In the genomic region with DNA sequence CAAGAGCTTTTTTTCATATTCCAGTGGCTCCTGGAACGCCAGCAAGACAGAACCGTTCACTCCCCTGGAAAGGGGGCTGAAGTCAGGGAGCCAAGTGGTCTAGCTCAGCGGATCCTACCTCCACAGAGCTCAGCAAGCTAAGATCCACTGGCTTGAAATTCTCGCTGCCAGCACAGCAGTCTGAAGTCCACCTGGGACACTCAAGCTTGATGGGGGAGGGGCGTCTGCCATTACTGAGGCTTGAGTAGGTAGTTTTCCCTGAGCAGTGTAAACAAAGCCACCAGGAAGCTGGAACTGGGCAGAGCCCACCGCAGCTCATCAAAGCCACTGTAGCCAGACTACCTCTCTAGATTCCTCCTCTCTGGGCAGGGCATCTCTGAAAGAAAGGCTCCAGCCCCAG, we compare ENCODE assay signal across 7 cellular contexts.
DNase-seq lines count a peak whose midpoint lies in the region; ATAC-seq, FAIRE-seq and TF ChIP-seq lines count a peak whose summit lies in the region.
"Not testable (repeated sequence)": the region's sequence is repeated elsewhere in the genome, so short reads cannot be mapped to it uniquely, and the experiment has no call there.

No MANE protein-coding gene starts in this region.

- not testable (repeated sequence) for TF ChIP-seq POLR2A in HepG2 (IDR thresholded peaks at IDR 0.05; ENCODE audit: insufficient read depth in 1 of 2, low read depth in 2 of 2, low read length in 2 of 2)

- H3K27me3 Mint-ChIP-seq in H9 (ENCODE audit: low read depth); WTC11 (ENCODE audit: low read depth); endodermal cell (ENCODE audit: insufficient read depth): not testable (repeated sequence)

- not testable (repeated sequence) for H2BK120ac ChIP-seq in H9 (ENCODE audit: low read depth, low read length, poor library complexity, severe bottlenecking)

- no CpG with 5 or more reads among the region's 6 CpGs for WGBS in H9 (ENCODE audit: extremely low coverage, insufficient read length, low lambda C conversion rate)
- 88 to 93% methylated on average over 3 to 6 of the region's 6 CpGs for WGBS in endodermal cell (ENCODE audit: insufficient coverage in 1 of 2, insufficient read length in 1 of 2), 2 experiments
- WGBS in hepatocyte (ENCODE audit: low lambda C conversion rate, missing lambda C conversion rate), result 81% methylated on average over 6 of the region's 6 CpGs
- 84% methylated on average over 5 of the region's 6 CpGs for WGBS in HepG2 (ENCODE audit: low lambda C conversion rate)

- H3K36me3 ChIP-seq in Karpas-422 (ENCODE audit: insufficient read depth, low read length) (peaks cover 50% of the 10 kb centered on the region), endodermal cell (ENCODE audit: control insufficient read depth, insufficient read depth, low read length) (peaks cover 47% of the 10 kb centered on the region), HepG2 (replicated peaks in 1 of 2; ENCODE audit: control insufficient read depth in 1 of 2, insufficient read depth in 2 of 2, low read length in 2 of 2) (peaks cover 3 to 34% of the 10 kb centered on the region in 2 experiments; a peak in 4 of 5 replicates)
- not testable (repeated sequence) for H3K36me3 ChIP-seq in hepatocyte (replicated peaks; ENCODE audit: insufficient read depth, low read depth)

- H3K4me3 ChIP-seq in Karpas-422 (ENCODE audit: low read length); endodermal cell (ENCODE audit: low read length); hepatocyte; HepG2 (replicated peaks in 1 of 3; ENCODE audit: insufficient read depth in 1 of 3, low read depth in 2 of 3, low read length in 3 of 3): not testable (repeated sequence)

- CTCF ChIA-PET in WTC11 (lab: Charles Lee), result interaction anchor here (0.7 kb wide), 1 partner anchor 162 kb away, joined by 3 read pairs; no protein-coding TSS in a partner anchor
- CTCF ChIA-PET in HepG2 (lab: Yijun Ruan, JAX; ENCODE audit: low intra/inter-chr PET ratio, low total read pairs), result not testable (repeated sequence)

- not testable (repeated sequence) for H3K4me3 Mint-ChIP-seq in H9, WTC11, endodermal cell

- ATAC-seq in WTC11, result peak; percentile 44; the same call in 1 of the 2 replicates
- not testable (repeated sequence) for ATAC-seq in HepG2

- not testable (repeated sequence) for H3K23me2 ChIP-seq in H9 (ENCODE audit: insufficient read length, low read depth, low read length, poor library complexity, severe bottlenecking)

- H3K4me2 ChIP-seq in H9 (ENCODE audit: insufficient read depth, insufficient read length, low read length); Karpas-422 (ENCODE audit: low read depth, low read length, poor library complexity, severe bottlenecking); hepatocyte; HepG2 (ENCODE audit: low read depth, low read length): not testable (repeated sequence)

- H3K27ac Mint-ChIP-seq in H9, result peak overlapping the region in 2 of 3 experiments; percentile 45 to 55; a peak in 3 of 7 replicates
- not testable (repeated sequence) for H3K27ac Mint-ChIP-seq in WTC11
- H3K27ac Mint-ChIP-seq in endodermal cell, result peak overlapping the region; percentile 81

- TF ChIP-seq RAD21 in HepG2 (CRISPR knock-in tag; IDR thresholded peaks at IDR 0.05), result not testable (repeated sequence)

- not testable (repeated sequence) for H2BK15ac ChIP-seq in H9 (ENCODE audit: low read depth, low read length)

- not testable (repeated sequence) for H3K27ac ChIP-seq in H9 (ENCODE audit: insufficient read length, low read depth, low read length); Karpas-422 (ENCODE audit: low read length); endodermal cell (ENCODE audit: low read depth, low read length); hepatocyte; HepG2 (ENCODE audit: extremely low read length, insufficient read depth, low read length)

- not testable (repeated sequence) for H2BK5ac ChIP-seq in H9 (ENCODE audit: insufficient read length, low read length)

- H2AFZ ChIP-seq in H9 (ENCODE audit: low read length); Karpas-422 (ENCODE audit: low read length); hepatocyte; HepG2 (ENCODE audit: low read length): not testable (repeated sequence)

- H3K79me1 ChIP-seq in H9 (ENCODE audit: insufficient read depth, low read depth, low read length, poor library complexity, severe bottlenecking), result not testable (repeated sequence)

- not testable (repeated sequence) for H3K9me3 ChIP-seq in H9 (ENCODE audit: control insufficient read depth, low read depth, low read length); Karpas-422 (ENCODE audit: low read length); endodermal cell (ENCODE audit: control insufficient read depth, low read length); hepatocyte (ENCODE audit: low read depth); HepG2 (ENCODE audit: low read length)

- not testable (repeated sequence) for H3K23ac ChIP-seq in H9 (ENCODE audit: insufficient read length, low read depth, low read length)

- BruUV-seq in HepG2 (replicated peaks; lab: Mats Ljungman, UMichigan), result not testable (repeated sequence)

- H2BK12ac ChIP-seq in H9 (ENCODE audit: insufficient read length, low read depth, low read length), result not testable (repeated sequence)

- not testable (repeated sequence) for H4K8ac ChIP-seq in H9 (replicated peaks; ENCODE audit: insufficient read length, low read depth, low read length)

- not testable (repeated sequence) for H3K27me3 ChIP-seq in H9 (ENCODE audit: insufficient read depth, low read length); Karpas-422 (ENCODE audit: low read length); endodermal cell (ENCODE audit: control insufficient read depth, insufficient read depth, low read length, poor library complexity, severe bottlenecking); hepatocyte; HepG2 (ENCODE audit: control insufficient read depth in 1 of 2, insufficient read depth in 2 of 2, low read length in 2 of 2)

- H3T11ph ChIP-seq in H9 (ENCODE audit: low read length), result not testable (repeated sequence)

- H3K4me1 Mint-ChIP-seq in H9 (peaks cover 15% of the 10 kb centered on the region in 2 experiments), WTC11 (peaks cover 13% of the 10 kb centered on the region), endodermal cell (peaks cover 13% of the 10 kb centered on the region)

- not testable (repeated sequence) for H3K18ac ChIP-seq in H9 (ENCODE audit: insufficient read length, low read depth, low read length)

- H3K36me3 Mint-ChIP-seq in H9 (ENCODE audit: insufficient read depth in 1 of 3, low read depth in 3 of 3) (peaks cover 43 to 75% (median 55%) of the 10 kb centered on the region in 3 experiments), WTC11 (peaks cover 38% of the 10 kb centered on the region), endodermal cell (ENCODE audit: low read depth) (peaks cover 77% of the 10 kb centered on the region)

- not testable (repeated sequence) for H3K56ac ChIP-seq in H9 (ENCODE audit: insufficient read length, low read depth, low read length)

- intact Hi-C loops in HepG2 (cut with micrococcal nuclease; ENCODE audit: unreplicated experiment), result loop anchor here (10.0 kb wide), 1 partner anchor 144 kb away; the partner anchor contains the start of gene FNDC3A

- not testable (repeated sequence) for H2BK20ac ChIP-seq in H9 (ENCODE audit: low read depth, low read length, poor library complexity, severe bottlenecking)

- H3K14ac ChIP-seq in H9 (ENCODE audit: insufficient read depth, low read length), result not testable (repeated sequence)

- H4K5ac ChIP-seq in H9 (ENCODE audit: insufficient read length, low read depth, low read length), result not testable (repeated sequence)

- FAIRE-seq in HepG2 (lab: Jason Lieb, UNC), result not testable (repeated sequence)

- H4K20me1 ChIP-seq in H9 (ENCODE audit: control insufficient read depth, insufficient read depth, insufficient read length); Karpas-422 (ENCODE audit: insufficient read depth, low read depth, low read length); hepatocyte (ENCODE audit: insufficient read depth, poor library complexity, severe bottlenecking); HepG2 (ENCODE audit: insufficient read depth, low read length): not testable (repeated sequence)

- TF ChIP-seq CTCF in H9 (conservative IDR thresholded peaks at IDR 0.05); WTC11 (IDR thresholded peaks at IDR 0.05); endodermal cell (conservative IDR thresholded peaks at IDR 0.05); hepatocyte (IDR thresholded peaks at IDR 0.05; ENCODE audit: poor library complexity); HepG2 (CRISPR knock-in tag; IDR thresholded peaks at IDR 0.05): not testable (repeated sequence)

- H3K9me3 Mint-ChIP-seq in H9, WTC11: not testable (repeated sequence)
- H3K9me3 Mint-ChIP-seq in endodermal cell, result peaks cover 18% of the 10 kb centered on the region

- not testable (repeated sequence) for H3K4ac ChIP-seq in H9 (ENCODE audit: low read depth, low read length)

- peak; percentile 18 for DNase-seq in ELF-1 (ENCODE audit: low read depth, low spot score)
- not testable (repeated sequence) for DNase-seq in H9, endodermal cell
- DNase-seq in Karpas-422, result peak; percentile 19
- DNase-seq in WTC11 (ENCODE audit: low spot score), result peak; percentile 36
- peak; percentile 57 for DNase-seq in hepatocyte (ENCODE audit: low spot score)
- peak; percentile 18 for DNase-seq in HepG2 (ENCODE audit: low spot score)

- in situ Hi-C loops in HepG2 (cut with HindIII; ENCODE audit: extremely low pct_ligation_motif_present, low pct_unique_long_range_greater_than_20kb), result not testable (repeated sequence)

- not testable (repeated sequence) for H4K91ac ChIP-seq in H9 (ENCODE audit: insufficient read length, low read depth, low read length)

- not testable (repeated sequence) for H3K79me2 ChIP-seq in H9 (ENCODE audit: insufficient read depth, low read length); HepG2 (ENCODE audit: insufficient read depth, low read length)
- H3K79me2 ChIP-seq in Karpas-422 (ENCODE audit: low read length) (peaks cover 46% of the 10 kb centered on the region), hepatocyte (peaks cover 63% of the 10 kb centered on the region)

- H3K4me1 ChIP-seq in H9 (ENCODE audit: insufficient read depth, low read length); Karpas-422 (ENCODE audit: low read length); endodermal cell (ENCODE audit: control insufficient read depth, insufficient read depth, low read length); hepatocyte (ENCODE audit: insufficient read depth): not testable (repeated sequence)
- peaks cover 34% of the 10 kb centered on the region for H3K4me1 ChIP-seq in HepG2 (ENCODE audit: insufficient read depth, low read length)

- not testable (repeated sequence) for H3K9me2 ChIP-seq in Karpas-422 (replicated peaks; ENCODE audit: insufficient read depth, low read length); hepatocyte (replicated peaks; ENCODE audit: insufficient read depth)

- H3K9ac ChIP-seq in H9 (ENCODE audit: extremely low read depth, insufficient read length, low read length); Karpas-422 (ENCODE audit: low read length); endodermal cell (ENCODE audit: extremely low read depth, low read length, poor library complexity, severe bottlenecking); HepG2 (ENCODE audit: insufficient read depth, low read depth, low read length): not testable (repeated sequence)

- TF ChIP-seq EP300 in HepG2 (IDR thresholded peaks at IDR 0.05; ENCODE audit: low read depth in 2 of 2, low read length in 2 of 2); HepG2 (CRISPR knock-in tag; IDR thresholded peaks at IDR 0.05; ENCODE audit: borderline replicate concordance): not testable (repeated sequence)

- POLR2A ChIA-PET in WTC11 (lab: Charles Lee) (interaction anchor here (0.5 kb wide), 1 partner anchor 16 kb away, joined by 3 read pairs; no protein-coding TSS in a partner anchor), HepG2 (lab: Yijun Ruan, JAX) (interaction anchor here (1.0 kb wide), 1 partner anchor 9 kb away, joined by 3 read pairs; no protein-coding TSS in a partner anchor)

- H2AK5ac ChIP-seq in H9 (ENCODE audit: insufficient read length, low read length), result not testable (repeated sequence)
